ENCODE assay signal across 8 cellular contexts in genomic region chr14:21092147-21093011, GRCh38. TPM values are rescaled to one million over a fixed set of nuclear protein-coding genes. Genes with fewer than 3 reads are reported as not detected.
DNase-seq lines count a peak whose midpoint lies in the region; ATAC-seq and TF ChIP-seq lines count a peak whose summit lies in the region.

No MANE protein-coding gene starts in this region.

- peaks cover 43% of the 10 kb centered on the region for H3K27me3 Mint-ChIP-seq in activated naive CD4-positive, alpha-beta T cell treated with anti-CD3 and anti-CD28 coated beads, Interleukin-2, amount 10 ng/mL, durations not matched to agents 7 days and 5 days

- H3K9ac ChIP-seq in SK-N-MC (ENCODE audit: insufficient read length), result no peak overlapping the region

- peaks cover 4% of the 10 kb centered on the region for H3K4me1 ChIP-seq in psoas muscle

- H3K27me3 ChIP-seq in psoas muscle (ENCODE audit: insufficient read depth in 3 of 3, low read length in 2 of 3), result no peaks in the 10 kb centered on the region

- DNase-seq in COLO668 (lab: John Stamatoyannopoulos, UW; ENCODE audit: unreplicated experiment) (peak; percentile 79), SK-N-MC (ENCODE audit: low read depth, low spot score) (no peak), Right ventricle myocardium superior (peak; percentile 93), psoas muscle (peak; percentile 83 to 92), NCI-H1930 (lab: John Stamatoyannopoulos, UW) (no peak)
- DNase-seq in activated naive CD4-positive, alpha-beta T cell treated with anti-CD3 and anti-CD28 coated beads, Interleukin-2, amount 10 ng/mL, durations not matched to agents 7 days and 5 days, result peak; percentile 92

- H3K27ac ChIP-seq in SK-N-MC (peak overlapping the region; percentile 25; the same call in 1 of the 2 replicates), psoas muscle (no peak overlapping the region)

- H3K36me3 ChIP-seq in SK-N-MC (ENCODE audit: insufficient read depth, low read length) (peaks cover 43% of the 10 kb centered on the region), psoas muscle (ENCODE audit: insufficient read depth in 1 of 2, low read depth in 1 of 2) (peaks cover 0 to 47% of the 10 kb centered on the region in 2 donors)

- peak overlapping the region; percentile 54 for H3K27ac Mint-ChIP-seq in activated naive CD4-positive, alpha-beta T cell treated with anti-CD3 and anti-CD28 coated beads, Interleukin-2, amount 10 ng/mL, durations not matched to agents 7 days and 5 days

- H3K4me3 ChIP-seq in SK-N-MC (no peak overlapping the region), psoas muscle (no peak overlapping the region)

- H3K4me3 Mint-ChIP-seq in activated naive CD4-positive, alpha-beta T cell treated with anti-CD3 and anti-CD28 coated beads, Interleukin-2, amount 10 ng/mL, durations not matched to agents 7 days and 5 days, result no peak overlapping the region

- WGBS in psoas muscle, 3 donors, result 55 to 62% (median 56%) methylated on average over 67 to 70 of the region's 70 CpGs

- H3K9me3 ChIP-seq in SK-N-MC (ENCODE audit: low read depth, low read length) (no peaks in the 10 kb centered on the region), psoas muscle (no peaks in the 10 kb centered on the region)

- no peaks in the 10 kb centered on the region for H3K36me3 Mint-ChIP-seq in activated naive CD4-positive, alpha-beta T cell treated with anti-CD3 and anti-CD28 coated beads, Interleukin-2, amount 10 ng/mL, durations not matched to agents 7 days and 5 days

- CTCF ChIA-PET in activated naive CD4-positive, alpha-beta T cell treated with anti-CD3 and anti-CD28 coated beads, Interleukin-2, amount 10 ng/mL, durations not matched to agents 7 days and 5 days (lab: Charles Lee), result interaction anchor here (0.8 to 7.0 kb wide), 18 partner anchors 8 to 120 kb away, joined by 3 to 167 read pairs (median 6); partner anchors contain the start of genes ARHGEF40, RNASE8 and TMEM253

- TF ChIP-seq CTCF in psoas muscle (IDR thresholded peaks at IDR 0.05), result peak; percentile 100

- ATAC-seq in GM19395 (IDR thresholded peaks at IDR 0.05; ENCODE audit: unreplicated experiment), result peak; percentile 86
- ATAC-seq in HG03520 (IDR thresholded peaks at IDR 0.05; ENCODE audit: unreplicated experiment), result peak; percentile 64
- ATAC-seq in Right ventricle myocardium superior (ENCODE audit: poor library complexity), result peak; percentile 88
- peak; percentile 91 to 95 (median 92) for ATAC-seq in psoas muscle

- H3K4me1 Mint-ChIP-seq in activated naive CD4-positive, alpha-beta T cell treated with anti-CD3 and anti-CD28 coated beads, Interleukin-2, amount 10 ng/mL, durations not matched to agents 7 days and 5 days, result peaks cover 20% of the 10 kb centered on the region

- H3K9me3 Mint-ChIP-seq in activated naive CD4-positive, alpha-beta T cell treated with anti-CD3 and anti-CD28 coated beads, Interleukin-2, amount 10 ng/mL, durations not matched to agents 7 days and 5 days, result no peaks in the 10 kb centered on the region

- intact Hi-C loops in Right ventricle myocardium superior (cut with DNase I) (no loop called here), psoas muscle (cut with DNase I) (loop anchor here in 1 of 2 donors (5.0 to 10.0 kb wide), 2 partner anchors 75 to 408 kb away; partner anchors contain the start of genes ANG and RNASE4)

RNA-seq across cellular contexts. Expression of gene ZNF219, which starts 6.1 kb away (rescaled TPM):
- total RNA-seq in Right ventricle myocardium superior (50.0 TPM), psoas muscle (10 to 100 TPM; 13.9 to 28.5 (median 22.9) TPM)
- 10 to 100 TPM; 32.2 to 38.1 (median 35.4) TPM for polyA plus RNA-seq in psoas muscle

RNA-seq across cellular contexts. Expression of gene TMEM253, which starts 8.5 kb away (rescaled TPM):
- total RNA-seq in Right ventricle myocardium superior (0.43 TPM), psoas muscle (under 1 TPM in 2 of 4 donors, not detected in 2; 0.17 TPM)
- polyA plus RNA-seq in psoas muscle, result under 1 TPM; 0.10 to 0.29 (median 0.27) TPM

RNA-seq across cellular contexts. Expression of gene ARHGEF40, which starts 22.3 kb away (rescaled TPM):
- total RNA-seq in Right ventricle myocardium superior (21.2 TPM), psoas muscle (10 to 100 TPM in 3 of 4 donors, 1 to 10 TPM in 1; 9.8 to 18.7 (median 12.6) TPM)
- 10 to 100 TPM in 1 of 3 donors, 1 to 10 TPM in 2; 6.8 to 10.1 (median 7.3) TPM for polyA plus RNA-seq in psoas muscle

RNA-seq across cellular contexts. Expression of gene RNASE8, which starts 34.8 kb away (rescaled TPM):
- total RNA-seq in Right ventricle myocardium superior, result not detected
- total RNA-seq in psoas muscle, result not detected
- polyA plus RNA-seq in psoas muscle, result not detected

RNA-seq across cellular contexts. Expression of gene RNASE7, which starts 50.2 kb away (rescaled TPM):
- total RNA-seq in Right ventricle myocardium superior (not detected), psoas muscle (under 1 TPM; 0.15 to 0.43 (median 0.28) TPM)
- polyA plus RNA-seq in psoas muscle, result 1 to 10 TPM in 1 of 3 donors, under 1 TPM in 1, not detected in 1; 0.73 to 1.9 TPM

Comparison
In these comparisons a context has a peak if more than half of its experiments do, and no peak if none do; other contexts are left out.
1. DNase-seq: peak in COLO668 (single experiment), activated naive CD4-positive, alpha-beta T cell treated with anti-CD3 and anti-CD28 coated beads, Interleukin-2, amount 10 ng/mL, durations not matched to agents 7 days and 5 days (single experiment), Right ventricle myocardium superior (single experiment) and psoas muscle (2 of 2); none in SK-N-MC (single experiment) and NCI-H1930 (0 of 2).
2. Peak in every context shown above with its lines, with median percentiles within 50 percentile points of each other: ATAC-seq.